ENCODE assay signal across 2 cellular contexts in the genomic region with DNA sequence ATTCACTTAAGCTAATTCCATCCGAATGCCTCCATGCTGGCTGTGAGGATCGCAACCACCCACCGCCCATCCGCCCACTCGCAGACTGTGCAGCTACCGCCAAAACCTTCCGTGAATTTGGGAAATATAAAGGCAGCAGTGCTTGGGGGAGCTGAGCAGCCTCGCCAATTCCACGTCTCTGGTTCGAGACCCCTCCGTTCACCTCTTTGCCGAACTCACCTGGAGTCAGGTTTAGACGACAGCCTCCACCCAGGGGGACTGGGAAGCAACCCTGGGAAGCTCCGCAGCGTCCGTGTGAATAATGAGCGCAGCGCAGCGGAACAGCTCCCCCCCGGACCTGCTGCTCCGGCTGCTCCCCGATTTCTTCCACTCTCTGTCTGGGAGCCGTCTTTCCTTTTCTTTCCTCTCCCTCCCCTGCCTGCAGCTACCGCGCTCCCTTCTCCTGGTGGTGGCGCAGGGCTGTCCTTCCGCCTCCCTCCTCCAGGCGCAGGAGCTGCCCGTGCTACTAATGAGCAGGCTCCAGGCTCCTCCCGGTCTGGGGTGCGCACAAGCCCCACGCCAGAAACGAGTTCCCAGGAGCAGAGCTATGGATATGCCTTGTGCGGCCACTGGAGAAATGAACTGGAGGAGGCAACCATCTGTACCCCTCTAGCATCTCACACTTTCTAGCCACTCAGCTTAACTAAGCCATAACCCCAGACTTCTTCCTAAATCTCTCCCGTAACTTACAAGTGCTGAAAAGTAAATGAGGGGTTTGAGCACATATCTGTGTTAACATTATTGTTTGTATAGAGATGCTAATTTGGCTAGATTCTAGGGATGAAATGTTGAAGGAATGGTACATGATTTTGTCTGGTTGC.
A peak's percentile ranks its signal among the peaks of the same experiment; 100 is the strongest.
TF ChIP-seq lines count a peak whose summit lies in the region.

No MANE protein-coding gene starts in this region.

TF ChIP-seq in K562, 482 proteins besides CTCF, POLR2A, EP300 and RAD21 (continues in another document):
- TF ChIP-seq MAZ (CRISPR knock-in tag; conservative IDR thresholded peaks at IDR 0.05 in 1 of 2, IDR thresholded peaks at IDR 0.05 in 1 of 2) = peak in 1 of 2 experiments; percentile 25; a peak in 1 of 4 replicates
- peak; percentile 25 for TF ChIP-seq ZFP36 (IDR thresholded peaks at IDR 0.05; ENCODE audit: low read depth, low read length, partially characterized antibody)
- 0 out of 2 replicates have a peak, but pooled peaks have one; percentile 19 for TF ChIP-seq RNF2 (IDR thresholded peaks at IDR 0.05)
- peak; percentile 52; the same call in 1 of the 2 replicates for TF ChIP-seq IRF2 (CRISPR knock-in tag; IDR thresholded peaks at IDR 0.05)
- TF ChIP-seq CXXC5 (CRISPR knock-in tag; IDR thresholded peaks at IDR 0.05) = 0 out of 2 replicates have a peak, but pooled peaks have one; percentile 7
- peak; percentile 65; the same call in 1 of the 2 replicates for TF ChIP-seq ZNF282 (CRISPR knock-in tag; IDR thresholded peaks at IDR 0.05)
- TF ChIP-seq SRSF7 (optimal IDR thresholded peaks at IDR 0.05; ENCODE audit: low read depth, low read length) = no peak
- TF ChIP-seq, protein P1, sequence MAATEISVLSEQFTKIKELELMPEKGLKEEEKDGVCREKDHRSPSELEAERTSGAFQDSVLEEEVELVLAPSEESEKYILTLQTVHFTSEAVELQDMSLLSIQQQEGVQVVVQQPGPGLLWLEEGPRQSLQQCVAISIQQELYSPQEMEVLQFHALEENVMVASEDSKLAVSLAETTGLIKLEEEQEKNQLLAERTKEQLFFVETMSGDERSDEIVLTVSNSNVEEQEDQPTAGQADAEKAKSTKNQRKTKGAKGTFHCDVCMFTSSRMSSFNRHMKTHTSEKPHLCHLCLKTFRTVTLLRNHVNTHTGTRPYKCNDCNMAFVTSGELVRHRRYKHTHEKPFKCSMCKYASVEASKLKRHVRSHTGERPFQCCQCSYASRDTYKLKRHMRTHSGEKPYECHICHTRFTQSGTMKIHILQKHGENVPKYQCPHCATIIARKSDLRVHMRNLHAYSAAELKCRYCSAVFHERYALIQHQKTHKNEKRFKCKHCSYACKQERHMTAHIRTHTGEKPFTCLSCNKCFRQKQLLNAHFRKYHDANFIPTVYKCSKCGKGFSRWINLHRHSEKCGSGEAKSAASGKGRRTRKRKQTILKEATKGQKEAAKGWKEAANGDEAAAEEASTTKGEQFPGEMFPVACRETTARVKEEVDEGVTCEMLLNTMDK (IDR thresholded peaks at IDR 0.05; ENCODE audit: borderline replicate concordance, insufficient read depth, low read depth, low read length, poor library complexity, severe bottlenecking) = peak; percentile 85
- TF ChIP-seq RCOR1 (IDR thresholded peaks at IDR 0.05; ENCODE audit: borderline replicate concordance in 1 of 2, low read depth in 2 of 2, low read length in 2 of 2) = 0 out of 4 replicates have a peak, but pooled peaks of 1 of the 2 experiments have one; percentile 10
- peak; percentile 47; the same call in 1 of the 2 replicates for TF ChIP-seq NR4A1 (CRISPR knock-in tag; IDR thresholded peaks at IDR 0.05)
- no peak for TF ChIP-seq NR4A1 (tag; IDR thresholded peaks at IDR 0.05)
- peak; percentile 8; the same call in 1 of the 2 replicates for TF ChIP-seq PHF8 (IDR thresholded peaks at IDR 0.05; ENCODE audit: borderline replicate concordance, low read length)
- 0 out of 4 replicates have a peak, but pooled peaks of 1 of the 2 experiments have one; percentile 74 for TF ChIP-seq MCM7 (IDR thresholded peaks at IDR 0.05)
- peak; percentile 36 for TF ChIP-seq TBP (optimal IDR thresholded peaks at IDR 0.05; ENCODE audit: low read depth, low read length)
- peak; percentile 68 for TF ChIP-seq EGR1 (conservative IDR thresholded peaks at IDR 0.05)
- TF ChIP-seq CBX3 (IDR thresholded peaks at IDR 0.05; ENCODE audit: borderline replicate concordance in 1 of 2, low read length in 2 of 2) = no peak
- peak; percentile 35; the same call in 1 of the 2 replicates for TF ChIP-seq ELF4 (CRISPR knock-in tag; IDR thresholded peaks at IDR 0.05)
- TF ChIP-seq SUPT5H (IDR thresholded peaks at IDR 0.05) = no peak
- TF ChIP-seq NR3C1 (CRISPR knock-in tag; IDR thresholded peaks at IDR 0.05) = 0 out of 2 replicates have a peak, but pooled peaks have one; percentile 23
- 0 out of 2 replicates have a peak, but pooled peaks have one; percentile 15 for TF ChIP-seq BMI1 (IDR thresholded peaks at IDR 0.05; ENCODE audit: low read length)
- TF ChIP-seq TAF15 (IDR thresholded peaks at IDR 0.05; ENCODE audit: low read depth, low read length) = peak; percentile 81; the same call in 1 of the 2 replicates
- TF ChIP-seq SIRT6 (IDR thresholded peaks at IDR 0.05; ENCODE audit: low read depth, low read length) = no peak
- TF ChIP-seq ZNF263 (CRISPR knock-in tag; IDR thresholded peaks at IDR 0.05; ENCODE audit: borderline replicate concordance) = peak; percentile 73
- TF ChIP-seq FOXK2 (conservative IDR thresholded peaks at IDR 0.05 in 1 of 2, IDR thresholded peaks at IDR 0.05 in 1 of 2; ENCODE audit: low read depth in 2 of 2) = no peak
- TF ChIP-seq NRF1 (conservative IDR thresholded peaks at IDR 0.05 in 1 of 2, IDR thresholded peaks at IDR 0.05 in 1 of 2) = peak; percentile 72 to 78
- peak; percentile 39; the same call in 1 of the 2 replicates for TF ChIP-seq SRSF3 (IDR thresholded peaks at IDR 0.05; ENCODE audit: insufficient read depth, low read length)
- TF ChIP-seq, protein P2, sequence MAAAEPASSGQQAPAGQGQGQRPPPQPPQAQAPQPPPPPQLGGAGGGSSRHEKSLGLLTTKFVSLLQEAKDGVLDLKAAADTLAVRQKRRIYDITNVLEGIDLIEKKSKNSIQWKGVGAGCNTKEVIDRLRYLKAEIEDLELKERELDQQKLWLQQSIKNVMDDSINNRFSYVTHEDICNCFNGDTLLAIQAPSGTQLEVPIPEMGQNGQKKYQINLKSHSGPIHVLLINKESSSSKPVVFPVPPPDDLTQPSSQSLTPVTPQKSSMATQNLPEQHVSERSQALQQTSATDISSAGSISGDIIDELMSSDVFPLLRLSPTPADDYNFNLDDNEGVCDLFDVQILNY (CRISPR knock-in tag; IDR thresholded peaks at IDR 0.05) = 0 out of 2 replicates have a peak, but pooled peaks have one; percentile 55
- no peak for TF ChIP-seq GABPB1 (CRISPR knock-in tag; IDR thresholded peaks at IDR 0.05)
- TF ChIP-seq, protein P3, sequence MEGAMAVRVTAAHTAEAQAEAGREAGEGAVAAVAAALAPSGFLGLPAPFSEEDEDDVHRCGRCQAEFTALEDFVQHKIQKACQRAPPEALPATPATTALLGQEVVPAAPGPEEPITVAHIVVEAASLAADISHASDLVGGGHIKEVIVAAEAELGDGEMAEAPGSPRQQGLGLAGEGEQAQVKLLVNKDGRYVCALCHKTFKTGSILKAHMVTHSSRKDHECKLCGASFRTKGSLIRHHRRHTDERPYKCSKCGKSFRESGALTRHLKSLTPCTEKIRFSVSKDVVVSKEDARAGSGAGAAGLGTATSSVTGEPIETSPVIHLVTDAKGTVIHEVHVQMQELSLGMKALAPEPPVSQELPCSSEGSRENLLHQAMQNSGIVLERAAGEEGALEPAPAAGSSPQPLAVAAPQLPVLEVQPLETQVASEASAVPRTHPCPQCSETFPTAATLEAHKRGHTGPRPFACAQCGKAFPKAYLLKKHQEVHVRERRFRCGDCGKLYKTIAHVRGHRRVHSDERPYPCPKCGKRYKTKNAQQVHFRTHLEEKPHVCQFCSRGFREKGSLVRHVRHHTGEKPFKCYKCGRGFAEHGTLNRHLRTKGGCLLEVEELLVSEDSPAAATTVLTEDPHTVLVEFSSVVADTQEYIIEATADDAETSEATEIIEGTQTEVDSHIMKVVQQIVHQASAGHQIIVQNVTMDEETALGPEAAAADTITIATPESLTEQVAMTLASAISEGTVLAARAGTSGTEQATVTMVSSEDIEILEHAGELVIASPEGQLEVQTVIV (CRISPR knock-in tag; IDR thresholded peaks at IDR 0.05; ENCODE audit: borderline replicate concordance) = peak; percentile 70; the same call in 1 of the 2 replicates

TF ChIP-seq in WTC11, 78 proteins besides CTCF, POLR2A, EP300 and RAD21:
- TF ChIP-seq, protein P4, sequence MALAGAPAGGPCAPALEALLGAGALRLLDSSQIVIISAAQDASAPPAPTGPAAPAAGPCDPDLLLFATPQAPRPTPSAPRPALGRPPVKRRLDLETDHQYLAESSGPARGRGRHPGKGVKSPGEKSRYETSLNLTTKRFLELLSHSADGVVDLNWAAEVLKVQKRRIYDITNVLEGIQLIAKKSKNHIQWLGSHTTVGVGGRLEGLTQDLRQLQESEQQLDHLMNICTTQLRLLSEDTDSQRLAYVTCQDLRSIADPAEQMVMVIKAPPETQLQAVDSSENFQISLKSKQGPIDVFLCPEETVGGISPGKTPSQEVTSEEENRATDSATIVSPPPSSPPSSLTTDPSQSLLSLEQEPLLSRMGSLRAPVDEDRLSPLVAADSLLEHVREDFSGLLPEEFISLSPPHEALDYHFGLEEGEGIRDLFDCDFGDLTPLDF (CRISPR knock-in tag; IDR thresholded peaks at IDR 0.05) = no peak
- TF ChIP-seq, protein P5, sequence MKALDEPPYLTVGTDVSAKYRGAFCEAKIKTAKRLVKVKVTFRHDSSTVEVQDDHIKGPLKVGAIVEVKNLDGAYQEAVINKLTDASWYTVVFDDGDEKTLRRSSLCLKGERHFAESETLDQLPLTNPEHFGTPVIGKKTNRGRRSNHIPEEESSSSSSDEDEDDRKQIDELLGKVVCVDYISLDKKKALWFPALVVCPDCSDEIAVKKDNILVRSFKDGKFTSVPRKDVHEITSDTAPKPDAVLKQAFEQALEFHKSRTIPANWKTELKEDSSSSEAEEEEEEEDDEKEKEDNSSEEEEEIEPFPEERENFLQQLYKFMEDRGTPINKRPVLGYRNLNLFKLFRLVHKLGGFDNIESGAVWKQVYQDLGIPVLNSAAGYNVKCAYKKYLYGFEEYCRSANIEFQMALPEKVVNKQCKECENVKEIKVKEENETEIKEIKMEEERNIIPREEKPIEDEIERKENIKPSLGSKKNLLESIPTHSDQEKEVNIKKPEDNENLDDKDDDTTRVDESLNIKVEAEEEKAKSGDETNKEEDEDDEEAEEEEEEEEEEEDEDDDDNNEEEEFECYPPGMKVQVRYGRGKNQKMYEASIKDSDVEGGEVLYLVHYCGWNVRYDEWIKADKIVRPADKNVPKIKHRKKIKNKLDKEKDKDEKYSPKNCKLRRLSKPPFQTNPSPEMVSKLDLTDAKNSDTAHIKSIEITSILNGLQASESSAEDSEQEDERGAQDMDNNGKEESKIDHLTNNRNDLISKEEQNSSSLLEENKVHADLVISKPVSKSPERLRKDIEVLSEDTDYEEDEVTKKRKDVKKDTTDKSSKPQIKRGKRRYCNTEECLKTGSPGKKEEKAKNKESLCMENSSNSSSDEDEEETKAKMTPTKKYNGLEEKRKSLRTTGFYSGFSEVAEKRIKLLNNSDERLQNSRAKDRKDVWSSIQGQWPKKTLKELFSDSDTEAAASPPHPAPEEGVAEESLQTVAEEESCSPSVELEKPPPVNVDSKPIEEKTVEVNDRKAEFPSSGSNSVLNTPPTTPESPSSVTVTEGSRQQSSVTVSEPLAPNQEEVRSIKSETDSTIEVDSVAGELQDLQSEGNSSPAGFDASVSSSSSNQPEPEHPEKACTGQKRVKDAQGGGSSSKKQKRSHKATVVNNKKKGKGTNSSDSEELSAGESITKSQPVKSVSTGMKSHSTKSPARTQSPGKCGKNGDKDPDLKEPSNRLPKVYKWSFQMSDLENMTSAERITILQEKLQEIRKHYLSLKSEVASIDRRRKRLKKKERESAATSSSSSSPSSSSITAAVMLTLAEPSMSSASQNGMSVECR (CRISPR knock-in tag; IDR thresholded peaks at IDR 0.05; ENCODE audit: borderline replicate concordance) = no peak
- TF ChIP-seq, protein P6, sequence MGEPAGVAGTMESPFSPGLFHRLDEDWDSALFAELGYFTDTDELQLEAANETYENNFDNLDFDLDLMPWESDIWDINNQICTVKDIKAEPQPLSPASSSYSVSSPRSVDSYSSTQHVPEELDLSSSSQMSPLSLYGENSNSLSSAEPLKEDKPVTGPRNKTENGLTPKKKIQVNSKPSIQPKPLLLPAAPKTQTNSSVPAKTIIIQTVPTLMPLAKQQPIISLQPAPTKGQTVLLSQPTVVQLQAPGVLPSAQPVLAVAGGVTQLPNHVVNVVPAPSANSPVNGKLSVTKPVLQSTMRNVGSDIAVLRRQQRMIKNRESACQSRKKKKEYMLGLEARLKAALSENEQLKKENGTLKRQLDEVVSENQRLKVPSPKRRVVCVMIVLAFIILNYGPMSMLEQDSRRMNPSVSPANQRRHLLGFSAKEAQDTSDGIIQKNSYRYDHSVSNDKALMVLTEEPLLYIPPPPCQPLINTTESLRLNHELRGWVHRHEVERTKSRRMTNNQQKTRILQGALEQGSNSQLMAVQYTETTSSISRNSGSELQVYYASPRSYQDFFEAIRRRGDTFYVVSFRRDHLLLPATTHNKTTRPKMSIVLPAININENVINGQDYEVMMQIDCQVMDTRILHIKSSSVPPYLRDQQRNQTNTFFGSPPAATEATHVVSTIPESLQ (CRISPR knock-in tag; IDR thresholded peaks at IDR 0.05) = no peak
- no peak for TF ChIP-seq HMGA2 (CRISPR knock-in tag; IDR thresholded peaks at IDR 0.05)
